In genomic region chr6:142945071-142945445, GRCh38 we compare ENCODE assay signal across 8 cellular contexts. TPM values are rescaled to one million over a fixed set of nuclear protein-coding genes. Genes with fewer than 3 reads are reported as not detected.
A peak's percentile ranks its signal among the peaks of the same experiment; 100 is the strongest.
DNase-seq lines count a peak whose midpoint lies in the region; ATAC-seq lines count a peak whose summit lies in the region.

Gene HIVEP2 (minus strand): TSS chr6:142945176. CDS start chr6:142774738, 170,438 bp downstream.

- H3K36me3 Mint-ChIP-seq in activated T-cell treated with anti-CD3 and anti-CD28 coated beads, Interleukin-2, amount 50 U/mL, for 24 hours (ENCODE audit: low read depth) = peaks cover 33% of the 10 kb centered on the region
- peaks cover 56% of the 10 kb centered on the region for H3K36me3 Mint-ChIP-seq in stimulated activated effector memory CD8-positive, alpha-beta T cell treated with anti-CD3 and anti-CD28 coated beads, Interleukin-12 subunit alpha, Interleukin-12 subunit beta, amount 100 ng/mL, for 72 hours

- H3K9me3 Mint-ChIP-seq in activated T-cell treated with anti-CD3 and anti-CD28 coated beads, Interleukin-2, amount 50 U/mL, for 24 hours = no peaks in the 10 kb centered on the region
- no peaks in the 10 kb centered on the region for H3K9me3 Mint-ChIP-seq in stimulated activated effector memory CD8-positive, alpha-beta T cell treated with anti-CD3 and anti-CD28 coated beads, Interleukin-12 subunit alpha, Interleukin-12 subunit beta, amount 100 ng/mL, for 72 hours

- H3K4me3 Mint-ChIP-seq in activated T-cell treated with anti-CD3 and anti-CD28 coated beads, Interleukin-2, amount 50 U/mL, for 24 hours = peak within 1 kb of the TSS; percentile 92
- peak within 1 kb of the TSS; percentile 97 for H3K4me3 Mint-ChIP-seq in stimulated activated effector memory CD8-positive, alpha-beta T cell treated with anti-CD3 and anti-CD28 coated beads, Interleukin-12 subunit alpha, Interleukin-12 subunit beta, amount 100 ng/mL, for 72 hours

- DNase-seq in NCI-H2029 (lab: John Stamatoyannopoulos, UW) (peak; percentile 47), NCI-H2029 treated with DMSO at 0.1 percent for 48 hours (lab: John Stamatoyannopoulos, UW) (no peak), OCI-M1 (lab: John Stamatoyannopoulos, UW) (peak; percentile 87), myocyte (ENCODE audit: low read depth) (peak; percentile 76)
- peak; percentile 91 for DNase-seq in activated T-cell treated with anti-CD3 and anti-CD28 coated beads, Interleukin-2, amount 50 U/mL, for 24 hours
- no peak for DNase-seq in stimulated activated effector memory CD8-positive, alpha-beta T cell treated with anti-CD3 and anti-CD28 coated beads, Interleukin-12 subunit alpha, Interleukin-12 subunit beta, amount 100 ng/mL, for 72 hours (ENCODE audit: low spot score in 2 of 2)

- peak within 1 kb of the TSS; percentile 99 for H3K27ac Mint-ChIP-seq in activated T-cell treated with anti-CD3 and anti-CD28 coated beads, Interleukin-2, amount 50 U/mL, for 24 hours
- H3K27ac Mint-ChIP-seq in stimulated activated effector memory CD8-positive, alpha-beta T cell treated with anti-CD3 and anti-CD28 coated beads, Interleukin-12 subunit alpha, Interleukin-12 subunit beta, amount 100 ng/mL, for 72 hours = peak within 1 kb of the TSS; percentile 99

- peaks cover 49% of the 10 kb centered on the region for H3K4me1 Mint-ChIP-seq in activated T-cell treated with anti-CD3 and anti-CD28 coated beads, Interleukin-2, amount 50 U/mL, for 24 hours (ENCODE audit: low read depth)
- peaks cover 52% of the 10 kb centered on the region for H3K4me1 Mint-ChIP-seq in stimulated activated effector memory CD8-positive, alpha-beta T cell treated with anti-CD3 and anti-CD28 coated beads, Interleukin-12 subunit alpha, Interleukin-12 subunit beta, amount 100 ng/mL, for 72 hours

- ATAC-seq in HG03103 (IDR thresholded peaks at IDR 0.05; ENCODE audit: low read depth, unreplicated experiment) (peak; percentile 19), esophagus mucosa (peak; percentile 66)
- peak; percentile 52 for ATAC-seq in stimulated activated effector memory CD8-positive, alpha-beta T cell treated with anti-CD3 and anti-CD28 coated beads, Interleukin-12 subunit alpha, Interleukin-12 subunit beta, amount 100 ng/mL, for 72 hours

- no peaks in the 10 kb centered on the region for H3K27me3 Mint-ChIP-seq in activated T-cell treated with anti-CD3 and anti-CD28 coated beads, Interleukin-2, amount 50 U/mL, for 24 hours

RNA-seq across cellular contexts. Expression of gene HIVEP2, which starts in this region (rescaled TPM):
- 12.2 TPM for total RNA-seq in esophagus mucosa
- 17.2 and 18.1 TPM in 2 replicates for total RNA-seq in myocyte
- polyA plus RNA-seq in myocyte (2012) = 5.5 TPM

Comparison
In these comparisons a context has a peak if more than half of its experiments do, and no peak if none do; other contexts are left out.
1. DNase-seq: peak in NCI-H2029 (single experiment), OCI-M1 (single experiment), activated T-cell treated with anti-CD3 and anti-CD28 coated beads, Interleukin-2, amount 50 U/mL, for 24 hours (single experiment) and myocyte (single experiment); none in NCI-H2029 treated with DMSO at 0.1 percent for 48 hours (single experiment) and stimulated activated effector memory CD8-positive, alpha-beta T cell treated with anti-CD3 and anti-CD28 coated beads, Interleukin-12 subunit alpha, Interleukin-12 subunit beta, amount 100 ng/mL, for 72 hours (0 of 2).
2. Peak in every context shown above with its lines, with median percentiles within 50 percentile points of each other: ATAC-seq.